Comparison of ENCODE assay signal across 8 cellular contexts in the genomic region with DNA sequence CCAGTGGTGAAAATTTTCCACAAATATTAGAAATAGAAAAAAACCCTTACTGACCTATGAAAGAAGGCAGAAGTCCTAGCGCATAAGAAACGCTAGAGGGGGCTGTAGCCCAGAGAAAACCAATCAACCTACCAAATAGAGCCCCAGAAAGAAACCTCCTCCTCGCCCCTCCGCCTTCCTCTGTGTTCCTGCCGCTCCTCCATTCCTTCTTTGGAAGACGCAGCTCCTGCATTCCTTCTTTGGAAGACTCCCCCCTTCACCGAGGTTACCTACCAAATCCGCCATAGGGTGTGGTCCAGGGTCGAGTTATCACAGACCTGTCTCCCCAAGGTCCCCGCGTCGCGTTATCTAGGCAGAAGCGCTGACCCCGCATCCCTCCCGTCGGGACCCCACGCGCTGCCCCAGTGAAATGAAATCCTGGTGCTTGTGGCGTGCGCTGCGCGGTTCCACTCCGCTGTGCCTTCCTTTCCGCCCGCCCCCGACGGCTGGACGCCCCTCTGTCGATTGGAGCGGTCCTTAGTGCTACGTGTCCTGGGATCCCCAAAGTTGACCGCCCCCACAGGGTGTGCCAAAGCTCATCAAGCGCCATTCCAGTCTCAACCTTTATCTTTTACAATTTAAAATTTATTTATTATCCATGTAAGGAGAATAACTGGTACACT. TPM values are rescaled to one million over a fixed set of nuclear protein-coding genes. Genes with fewer than 3 reads are reported as not detected.
A peak's percentile ranks its signal among the peaks of the same experiment; 100 is the strongest.
DNase-seq lines count a peak whose midpoint lies in the region; ATAC-seq and TF ChIP-seq lines count a peak whose summit lies in the region.

No MANE protein-coding gene starts in this region.

- intact Hi-C loops in colonic mucosa (cut with DNase I), result loop anchor here (2.0 kb wide), 1 partner anchor 39 kb away; no protein-coding TSS in a partner anchor

- H3K4me1 ChIP-seq in colonic mucosa, result no peaks in the 10 kb centered on the region

- H3K36me3 ChIP-seq in colonic mucosa, result no peaks in the 10 kb centered on the region

- H3K27me3 ChIP-seq in colonic mucosa, result peaks cover 12% of the 10 kb centered on the region

- peak; percentile 64 for TF ChIP-seq CTCF in colonic mucosa (IDR thresholded peaks at IDR 0.05)

- H3K9me3 ChIP-seq in colonic mucosa, result no peaks in the 10 kb centered on the region

- peak overlapping the region in 1 of 2 donors; percentile 8 for H3K9ac ChIP-seq in colonic mucosa (ENCODE audit: low read depth in 2 of 2, low read length in 2 of 2)

- peak; percentile 57 for DNase-seq in SIG-M5 treated with dmso at 0.1 percent for 504 hours (lab: John Stamatoyannopoulos, UW; ENCODE audit: unreplicated experiment)
- no peak for DNase-seq in SIG-M5 (lab: John Stamatoyannopoulos, UW)
- DNase-seq in NCI-H2107 (lab: John Stamatoyannopoulos, UW), result peak; percentile 1
- DNase-seq in colonic mucosa, result peak; percentile 45
- peak; percentile 69 for DNase-seq in kidney tubule cell (ENCODE audit: low spot score)
- DNase-seq in stimulated activated CD4-positive, alpha-beta T cell treated with anti-CD3 and anti-CD28 coated beads, Interleukin-1b, Interleukin-23, amount 100 ng/mL, for 4 hours (ENCODE audit: low read depth in 2 of 2), result peak; percentile 19 to 37

- peak; percentile 69 to 75 for ATAC-seq in activated CD4-positive, CD25-positive, alpha-beta regulatory T cell treated with anti-CD3 and anti-CD28 coated beads, Interleukin-2, amount 50 U/mL, for 24 hours
- no peak for ATAC-seq in HG03565 (IDR thresholded peaks at IDR 0.05; ENCODE audit: unreplicated experiment)

- no peak overlapping the region for H3K27ac ChIP-seq in colonic mucosa

- H3K4me3 ChIP-seq in colonic mucosa, result peak overlapping the region; percentile 19

RNA-seq across cellular contexts. Expression of a gene that starts 12.9 kb away (rescaled TPM):
- 10 to 100 TPM; 41.7 to 60.3 TPM for total RNA-seq in colonic mucosa

RNA-seq across cellular contexts. Expression of a gene that starts 31.1 kb away (rescaled TPM):
- total RNA-seq in colonic mucosa, result 10 to 100 TPM; 10.1 to 12.1 TPM
